Comparison of ENCODE assay signal across 13 cellular contexts in genomic region chr6:82408952-82409421, GRCh38.
DNase-seq lines count a peak whose midpoint lies in the region; ATAC-seq and TF ChIP-seq lines count a peak whose summit lies in the region.
"Had no signal": no experiment of that assay in that cellular context is flagged by ENCODE, and none has a peak within 500 bp of the region (broad histone marks: within the 10 kb centered on the region; RNA-seq: fewer than 3 reads in every experiment).

No MANE protein-coding gene starts in this region.

- CTCF ChIA-PET in RWPE1 (lab: Yijun Ruan, JAX) = interaction anchor here (1.1 kb wide), 1 partner anchor 9 kb away, joined by 3 read pairs; no protein-coding TSS in a partner anchor

- POLR2A ChIA-PET in RWPE1 (lab: Yijun Ruan, JAX; ENCODE audit: low non-redundant PET) = no interaction called here

- TF ChIP-seq CTCF in RWPE1 (conservative IDR thresholded peaks at IDR 0.05; ENCODE audit: low read depth) (no peak), GM13977 (IDR thresholded peaks at IDR 0.05; ENCODE audit: extremely low read depth, insufficient read depth, missing control alignments) (no peak)

- in situ Hi-C loops in GM13977 (cut with MboI; ENCODE audit: low pct_unique_long_range_greater_than_20kb, low sequenced_read_pairs, unreplicated experiment) = no loop called here

- ATAC-seq in GM18519 (IDR thresholded peaks at IDR 0.05; ENCODE audit: low FRiP score, unreplicated experiment) (peak; percentile 42), HG02759 (IDR thresholded peaks at IDR 0.05; ENCODE audit: unreplicated experiment) (peak; percentile 54)
- ATAC-seq: left lobe of liver had no signal

- peak; percentile 78 for DNase-seq in RWPE1 (ENCODE audit: low spot score)
- peak; percentile 42 for DNase-seq in kidney glomerular epithelial cell (lab: John Stamatoyannopoulos, UW)
- no peak for DNase-seq in LoVo (ENCODE audit: low spot score)
- DNase-seq in glomerular visceral epithelial cell (ENCODE audit: extremely low spot score) = no peak
- DNase-seq in GM13977 (ENCODE audit: low spot score) = no peak
- no peak for DNase-seq in SKM-1 treated with dmso at 0.1 percent for 144 hours (lab: John Stamatoyannopoulos, UW; ENCODE audit: unreplicated experiment)
- DNase-seq: activated CD4-positive, alpha-beta T cell treated with anti-CD3 and anti-CD28 coated beads for 48 hours; adrenal gland; NCI-H187 treated with DMSO at 0.1 percent for 48 hours; Right ventricle myocardium superior had no signal

- no peak overlapping the region for H3K27ac ChIP-seq in RWPE1
- H3K27ac ChIP-seq: adrenal gland had no signal

Comparison
In these comparisons a context has a peak if more than half of its experiments do, and no peak if none do; other contexts are left out.
1. DNase-seq: peak in RWPE1 (single experiment) and kidney glomerular epithelial cell (single experiment); none in LoVo (single experiment), glomerular visceral epithelial cell (single experiment), GM13977 (single experiment) and SKM-1 treated with dmso at 0.1 percent for 144 hours (single experiment).